16 cellular contexts compared by ENCODE assay signal in genomic region chr6:1191141-1191630, GRCh38.
DNase-seq lines count a peak whose midpoint lies in the region; ATAC-seq and TF ChIP-seq lines count a peak whose summit lies in the region.
"Had no signal": no experiment of that assay in that cellular context is flagged by ENCODE, and none has a peak within 500 bp of the region (broad histone marks: within the 10 kb centered on the region; RNA-seq: fewer than 3 reads in every experiment).

No MANE protein-coding gene starts in this region.

- ATAC-seq in HG02571 (IDR thresholded peaks at IDR 0.05; ENCODE audit: unreplicated experiment) = no peak
- no peak for ATAC-seq in mucosa of descending colon
- no peak for ATAC-seq in HG02981 (IDR thresholded peaks at IDR 0.05; ENCODE audit: unreplicated experiment)
- ATAC-seq: GM23338 had no signal

- peaks cover 22% of the 10 kb centered on the region for H3K4me1 Mint-ChIP-seq in MCF 10A (ENCODE audit: insufficient read depth, unreplicated experiment)
- H3K4me1 Mint-ChIP-seq: GM23338 had no signal

- H3K9me3 Mint-ChIP-seq in MCF 10A (ENCODE audit: unreplicated experiment) = peaks cover 10% of the 10 kb centered on the region

- H3K27ac Mint-ChIP-seq in MCF 10A (ENCODE audit: low read depth, unreplicated experiment) = peak overlapping the region; percentile 92
- H3K27ac Mint-ChIP-seq: CD4-positive, alpha-beta T cell; GM23338 had no signal

- TF ChIP-seq POLR2A in breast epithelium (IDR thresholded peaks at IDR 0.05) (no peak), thyroid gland (IDR thresholded peaks at IDR 0.05) (peak in 1 of 2 donors; percentile 7)

- H3K4me1 ChIP-seq in breast epithelium (no peaks in the 10 kb centered on the region), thyroid gland (peaks cover 18 to 52% of the 10 kb centered on the region in 2 donors), mucosa of descending colon (ENCODE audit: low read depth) (no peaks in the 10 kb centered on the region)

- WGBS in thyroid gland, 2 donors = 33 to 51% methylated on average over 11 of the region's 11 CpGs

- CTCF ChIA-PET in MCF 10A (lab: Yijun Ruan, JAX) (no interaction called here), RWPE1 (lab: Yijun Ruan, JAX) (no interaction called here)

- intact Hi-C loops in MCF 10A (cut with micrococcal nuclease) (loop anchor here (10.0 kb wide), 1 partner anchor 166 kb away; no protein-coding TSS in a partner anchor), breast epithelium (cut with DNase I; ENCODE audit: low total_unique reads) (no loop called here), thyroid gland (cut with DNase I) (no loop called here), mucosa of descending colon (cut with DNase I, micrococcal nuclease) (no loop called here)

- H3K36me3 Mint-ChIP-seq in MCF 10A (ENCODE audit: insufficient read depth, unreplicated experiment) = no peaks in the 10 kb centered on the region

- TF ChIP-seq CTCF in MCF 10A (IDR thresholded peaks at IDR 0.05; ENCODE audit: unreplicated experiment) = no peak
- TF ChIP-seq CTCF in breast epithelium (IDR thresholded peaks at IDR 0.05) = no peak
- TF ChIP-seq CTCF in RWPE1 (conservative IDR thresholded peaks at IDR 0.05; ENCODE audit: low read depth) = no peak
- TF ChIP-seq CTCF in thyroid gland (IDR thresholded peaks at IDR 0.05) = no peak
- TF ChIP-seq CTCF in mucosa of descending colon (IDR thresholded peaks at IDR 0.05) = no peak

- no peak overlapping the region for H3K4me3 ChIP-seq in breast epithelium
- H3K4me3 ChIP-seq in thyroid gland (replicated peaks in 1 of 3) = no peak overlapping the region
- H3K4me3 ChIP-seq in mucosa of descending colon = no peak overlapping the region
- H3K4me3 ChIP-seq: BLaER1 treated with 17β-estradiol and CSF1 and Interleukin-3, amounts not matched to agents 10 nM and 100 nM; GM23338 had no signal

- DNase-seq in MCF 10A (ENCODE audit: unreplicated experiment) (no peak), breast epithelium (ENCODE audit: low spot score in 2 of 2) (no peak), RWPE1 (ENCODE audit: low spot score) (no peak), epithelial cell of prostate (ENCODE audit: low read depth, low spot score) (no peak), thyroid gland (peak; percentile 62 to 67), mucosa of descending colon (no peak)
- DNase-seq: AML-193; CD4-positive, alpha-beta T cell; DMS153; DMS79 treated with DMSO at 0.1 percent for 48 hours; H7 had no signal

- POLR2A ChIA-PET in MCF 10A (lab: Yijun Ruan, JAX) = interaction anchor here (0.8 kb wide), 1 partner anchor 80 kb away, joined by 3 read pairs; no protein-coding TSS in a partner anchor
- POLR2A ChIA-PET in RWPE1 (lab: Yijun Ruan, JAX; ENCODE audit: low non-redundant PET) = no interaction called here

- BruUV-seq in MCF 10A (replicated peaks; lab: Mats Ljungman, UMichigan) = no TSS peak

- H3K27ac ChIP-seq in breast epithelium = no peak overlapping the region
- peak overlapping the region; percentile 67; the same call in 1 of the 2 replicates for H3K27ac ChIP-seq in RWPE1
- peak overlapping the region; percentile 68 for H3K27ac ChIP-seq in epithelial cell of prostate
- peak overlapping the region; percentile 62 to 90 (median 77) for H3K27ac ChIP-seq in thyroid gland
- H3K27ac ChIP-seq: 22Rv1; BLaER1 treated with 17β-estradiol and CSF1 and Interleukin-3, amounts not matched to agents 10 nM and 100 nM had no signal

- H3K4me3 Mint-ChIP-seq in MCF 10A (ENCODE audit: unreplicated experiment) = no peak overlapping the region
- H3K4me3 Mint-ChIP-seq: CD4-positive, alpha-beta T cell; GM23338 had no signal

- H3K27me3 ChIP-seq in breast epithelium (no peaks in the 10 kb centered on the region), thyroid gland (no peaks in the 10 kb centered on the region)
- H3K27me3 ChIP-seq: BLaER1 treated with 17β-estradiol and CSF1 and Interleukin-3, amounts not matched to agents 10 nM and 100 nM had no signal

- H3K36me3 ChIP-seq in breast epithelium = no peaks in the 10 kb centered on the region
- H3K36me3 ChIP-seq in thyroid gland = no peaks in the 10 kb centered on the region
- H3K36me3 ChIP-seq in mucosa of descending colon (ENCODE audit: low read depth) = no peaks in the 10 kb centered on the region
- H3K36me3 ChIP-seq: BLaER1 treated with 17β-estradiol and CSF1 and Interleukin-3, amounts not matched to agents 10 nM and 100 nM had no signal

- H3K9me3 ChIP-seq in breast epithelium (peaks cover 0 to 7% of the 10 kb centered on the region in 2 donors), thyroid gland (no peaks in the 10 kb centered on the region), mucosa of descending colon (peaks cover 3% of the 10 kb centered on the region)

- no peaks in the 10 kb centered on the region for H3K27me3 Mint-ChIP-seq in MCF 10A (ENCODE audit: insufficient read depth, unreplicated experiment)

Comparison
In these comparisons a context has a peak if more than half of its experiments do, and no peak if none do; other contexts are left out.
1. DNase-seq: peak in thyroid gland (2 of 2); none in MCF 10A (single experiment), breast epithelium (0 of 2), RWPE1 (single experiment), epithelial cell of prostate (single experiment) and mucosa of descending colon (0 of 3).
2. H3K27ac ChIP-seq: peak in RWPE1 (single experiment), epithelial cell of prostate (single experiment) and thyroid gland (3 of 3); none in breast epithelium (0 of 2).